14 cellular contexts compared by ENCODE assay signal in the genomic region with DNA sequence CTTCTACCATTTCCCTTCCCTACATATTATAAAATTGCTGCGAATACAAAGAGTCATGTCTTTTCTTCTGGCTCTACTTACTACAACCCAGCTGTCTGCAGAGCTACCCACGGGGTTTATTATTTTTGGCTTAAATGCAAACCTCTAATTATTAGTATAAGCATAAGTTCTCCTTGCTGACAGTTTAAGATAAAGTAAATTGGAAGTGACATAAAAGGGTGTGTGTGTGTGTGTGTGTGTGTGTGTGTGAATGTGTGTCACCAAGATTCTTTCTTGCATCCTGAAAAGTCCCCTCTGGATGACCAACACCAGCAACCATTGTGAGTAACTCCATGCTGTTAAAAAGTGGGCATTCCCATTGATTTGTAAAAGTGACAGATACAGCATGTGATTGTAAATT.
DNase-seq lines count a peak whose midpoint lies in the region; ATAC-seq and TF ChIP-seq lines count a peak whose summit lies in the region.
"Had no signal": no experiment of that assay in that cellular context is flagged by ENCODE, and none has a peak within 500 bp of the region (broad histone marks: within the 10 kb centered on the region; RNA-seq: fewer than 3 reads in every experiment).

No MANE protein-coding gene starts in this region.

- H3K4me3 ChIP-seq in astrocyte of the spinal cord (ENCODE audit: low read depth, low read length) (no peak overlapping the region), smooth muscle cell (no peak overlapping the region)
- H3K4me3 ChIP-seq: testis had no signal

- peaks cover 29% of the 10 kb centered on the region for H3K4me1 ChIP-seq in smooth muscle cell (ENCODE audit: low read depth)
- H3K4me1 ChIP-seq: foreskin keratinocyte, testis had no signal

- intact Hi-C loops in left cardiac atrium (cut with DNase I) = no loop called here

- no peaks in the 10 kb centered on the region for H4K20me1 ChIP-seq in smooth muscle cell (ENCODE audit: low read depth)

- no peaks in the 10 kb centered on the region for H3K79me2 ChIP-seq in smooth muscle cell (ENCODE audit: low read depth)

- WGBS in smooth muscle cell (ENCODE audit: low lambda C conversion rate) = 27% methylated on average over 2 of the region's 2 CpGs

- peak overlapping the region; percentile 26 for H3K27ac ChIP-seq in smooth muscle cell (ENCODE audit: low read depth)
- H3K27ac ChIP-seq: foreskin keratinocyte, testis had no signal

- peak; percentile 37 for DNase-seq in NCI-H82 (lab: John Stamatoyannopoulos, UW)
- DNase-seq in NCI-H82 treated with DMSO at 0.1 percent for 48 hours (lab: John Stamatoyannopoulos, UW; ENCODE audit: unreplicated experiment) = no peak
- DNase-seq in astrocyte of the spinal cord (ENCODE audit: low read depth, low spot score) = peak; percentile 93
- no peak for DNase-seq in left cardiac atrium
- DNase-seq in smooth muscle cell (lab: John Stamatoyannopoulos, UW; ENCODE audit: unreplicated experiment) = no peak
- DNase-seq in ecto neural progenitor cell (ENCODE audit: low spot score) = no peak
- DNase-seq in activated T-cell treated with anti-CD3 and anti-CD28 coated beads, Interleukin-2, amount 50 U/mL, for 24 hours = no peak
- DNase-seq in DMS153 treated with DMSO at 0.1 percent for 48 hours (lab: John Stamatoyannopoulos, UW; ENCODE audit: unreplicated experiment) = no peak
- DNase-seq: activated T-cell treated with anti-CD3 and anti-CD28 coated beads, Interleukin-2, amount 50 U/mL, for 48 hours; caudate nucleus; foreskin keratinocyte; NCI-H226; SHP77; testis had no signal

- in situ Hi-C loops in astrocyte of the spinal cord (cut with HindIII; ENCODE audit: low sequenced_read_pairs) = no loop called here

- H3K4me2 ChIP-seq in smooth muscle cell = peak overlapping the region; percentile 70

- H3K27me3 Mint-ChIP-seq in activated T-cell treated with anti-CD3 and anti-CD28 coated beads, Interleukin-2, amount 50 U/mL, for 24 hours = no peaks in the 10 kb centered on the region

- peaks cover 6% of the 10 kb centered on the region for H3K9me3 Mint-ChIP-seq in activated T-cell treated with anti-CD3 and anti-CD28 coated beads, Interleukin-2, amount 50 U/mL, for 24 hours

- no peak overlapping the region for H3K27ac Mint-ChIP-seq in activated T-cell treated with anti-CD3 and anti-CD28 coated beads, Interleukin-2, amount 50 U/mL, for 24 hours

- H3K9me3 ChIP-seq in smooth muscle cell (replicated peaks; ENCODE audit: low read depth) = no peaks in the 10 kb centered on the region
- H3K9me3 ChIP-seq: testis had no signal

- no peaks in the 10 kb centered on the region for H3K36me3 ChIP-seq in smooth muscle cell (ENCODE audit: low read depth)

- no peaks in the 10 kb centered on the region for H3K4me1 Mint-ChIP-seq in activated T-cell treated with anti-CD3 and anti-CD28 coated beads, Interleukin-2, amount 50 U/mL, for 24 hours (ENCODE audit: low read depth)

- no peak overlapping the region for H3K4me3 Mint-ChIP-seq in activated T-cell treated with anti-CD3 and anti-CD28 coated beads, Interleukin-2, amount 50 U/mL, for 24 hours

- peak overlapping the region; percentile 85 for H2AFZ ChIP-seq in smooth muscle cell (ENCODE audit: low read depth)

- H3K9ac ChIP-seq in smooth muscle cell (ENCODE audit: low read depth) = no peak overlapping the region

- no peaks in the 10 kb centered on the region for H3K27me3 ChIP-seq in smooth muscle cell (ENCODE audit: low read depth)
- H3K27me3 ChIP-seq: foreskin keratinocyte, testis had no signal

- ATAC-seq in left cardiac atrium = peak; percentile 50 to 88
- ATAC-seq: foreskin keratinocyte had no signal

- TF ChIP-seq CTCF in astrocyte of the spinal cord (IDR thresholded peaks at IDR 0.05; ENCODE audit: low read depth, low read length) = no peak
- TF ChIP-seq CTCF in smooth muscle cell (IDR thresholded peaks at IDR 0.05; ENCODE audit: borderline replicate concordance, insufficient read depth, poor library complexity, severe bottlenecking) = no peak

- no peaks in the 10 kb centered on the region for H3K36me3 Mint-ChIP-seq in activated T-cell treated with anti-CD3 and anti-CD28 coated beads, Interleukin-2, amount 50 U/mL, for 24 hours (ENCODE audit: low read depth)

- no peaks in the 10 kb centered on the region for H3F3A ChIP-seq in smooth muscle cell (ENCODE audit: low read depth)

Comparison
In these comparisons a context has a peak if more than half of its experiments do, and no peak if none do; other contexts are left out.
1. DNase-seq: peak in NCI-H82 (single experiment) and astrocyte of the spinal cord (single experiment); none in NCI-H82 treated with DMSO at 0.1 percent for 48 hours (single experiment), left cardiac atrium (single experiment), smooth muscle cell (single experiment), ecto neural progenitor cell (single experiment), activated T-cell treated with anti-CD3 and anti-CD28 coated beads, Interleukin-2, amount 50 U/mL, for 24 hours (single experiment) and DMS153 treated with DMSO at 0.1 percent for 48 hours (single experiment).